In the genomic region with DNA sequence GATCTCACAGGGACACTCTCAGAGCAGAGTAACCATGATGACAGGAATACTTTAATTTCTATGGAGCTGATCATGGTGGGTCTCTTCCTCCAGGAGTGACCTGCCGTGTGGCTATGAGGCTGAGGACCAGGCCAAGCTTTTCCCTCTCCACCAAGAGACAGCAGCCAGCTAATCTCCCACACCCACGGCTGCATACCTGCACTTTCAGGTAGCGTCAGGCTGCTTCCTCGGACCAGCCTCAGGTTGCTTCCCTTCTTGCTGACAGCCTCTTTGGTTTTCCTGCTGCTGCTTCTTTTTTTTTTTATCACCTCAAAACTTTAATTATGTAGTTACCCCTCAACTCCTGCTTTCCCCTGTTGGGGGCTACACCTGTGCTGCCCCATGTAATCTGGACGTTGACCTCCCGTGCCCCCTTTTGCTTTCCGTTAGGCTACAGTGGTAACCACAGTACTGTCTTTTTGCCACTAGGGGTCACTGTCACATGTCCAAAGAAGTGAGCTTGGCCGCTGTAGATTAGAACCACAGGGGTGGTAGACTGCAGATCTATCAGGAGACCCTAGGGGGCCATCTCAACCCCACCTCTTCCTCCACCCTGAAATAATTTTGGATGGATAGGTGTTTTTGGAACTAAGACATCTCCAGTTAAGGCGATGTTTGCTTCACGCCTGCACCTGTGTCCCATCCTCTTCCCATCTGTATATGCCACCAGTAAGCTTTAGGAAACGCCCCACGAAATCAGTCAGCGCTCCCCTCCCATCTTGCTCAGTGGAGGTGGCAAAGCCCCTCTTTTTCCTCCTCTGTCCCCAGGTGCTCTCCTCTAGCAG, we compare ENCODE assay signal across 8 cellular contexts. TPM values are rescaled to one million over a fixed set of nuclear protein-coding genes. Genes with fewer than 3 reads are reported as not detected.
A peak's percentile ranks its signal among the peaks of the same experiment; 100 is the strongest.
DNase-seq lines count a peak whose midpoint lies in the region; ATAC-seq and TF ChIP-seq lines count a peak whose summit lies in the region.

No MANE protein-coding gene starts in this region.

- peak; percentile 50 for DNase-seq in DMS153 treated with DMSO at 0.1 percent for 48 hours (lab: John Stamatoyannopoulos, UW; ENCODE audit: unreplicated experiment)
- DNase-seq in HT1080 (ENCODE audit: low read depth): peak; percentile 61
- peak; percentile 55 to 79 for DNase-seq in NOMO-1 (lab: John Stamatoyannopoulos, UW; ENCODE audit: unreplicated experiment in 2 of 2)
- peak; percentile 21 to 42 for DNase-seq in activated CD8-positive, alpha-beta memory T cell treated with anti-CD3 and anti-CD28 coated beads for 1 hour (ENCODE audit: extremely low read depth in 1 of 2, low read depth in 1 of 2)
- peak; percentile 95 for DNase-seq in endodermal cell
- DNase-seq in middle frontal gyrus (ENCODE audit: extremely low spot score, low spot score): peak; percentile 64
- DNase-seq in stimulated activated CD8-positive, alpha-beta memory T cell treated with anti-CD3 and anti-CD28 coated beads, Interleukin-7, amount 100 ng/mL, for 4 hours (ENCODE audit: low read depth in 2 of 2): peak; percentile 39 to 55

- H3K27ac ChIP-seq in endodermal cell (ENCODE audit: low read depth, low read length): no peak overlapping the region

- H3K27ac Mint-ChIP-seq in endodermal cell: no peak overlapping the region

- peaks cover 4% of the 10 kb centered on the region for H3K27me3 Mint-ChIP-seq in endodermal cell (ENCODE audit: insufficient read depth)

- peak; percentile 98 for TF ChIP-seq CTCF in endodermal cell (conservative IDR thresholded peaks at IDR 0.05)

- H3K4me3 ChIP-seq in endodermal cell (ENCODE audit: low read length): no peak overlapping the region

- no peaks in the 10 kb centered on the region for H3K9me3 Mint-ChIP-seq in endodermal cell

- no peak overlapping the region for H3K9ac ChIP-seq in endodermal cell (ENCODE audit: extremely low read depth, low read length, poor library complexity, severe bottlenecking)

- no peak overlapping the region for H3K4me3 Mint-ChIP-seq in endodermal cell

- WGBS in endodermal cell (ENCODE audit: insufficient coverage in 1 of 2, insufficient read length in 1 of 2), 2 experiments: 61 to 80% methylated on average over 11 to 13 of the region's 13 CpGs

- no peaks in the 10 kb centered on the region for H3K9me3 ChIP-seq in endodermal cell (ENCODE audit: control insufficient read depth, low read length)

- peak; percentile 94 for ATAC-seq in GM21447 (IDR thresholded peaks at IDR 0.05; ENCODE audit: unreplicated experiment)

- H3K4me1 ChIP-seq in endodermal cell (ENCODE audit: control insufficient read depth, insufficient read depth, low read length): no peaks in the 10 kb centered on the region

- H3K27me3 ChIP-seq in endodermal cell (ENCODE audit: control insufficient read depth, insufficient read depth, low read length, poor library complexity, severe bottlenecking): peaks cover 55% of the 10 kb centered on the region

- peaks cover 8% of the 10 kb centered on the region for H3K4me1 Mint-ChIP-seq in endodermal cell

- peaks cover 16% of the 10 kb centered on the region for H3K36me3 Mint-ChIP-seq in endodermal cell (ENCODE audit: low read depth)

- H3K36me3 ChIP-seq in endodermal cell (ENCODE audit: control insufficient read depth, insufficient read depth, low read length): no peaks in the 10 kb centered on the region

RNA-seq across cellular contexts. Expression of a gene that starts 7.8 kb away (rescaled TPM):
- 21.3 and 27.5 TPM in 2 replicates for total RNA-seq in HT1080 (2014; rRNA removed; shearing (Covaris generic))
- polyA plus RNA-seq in HT1080 (2015; cell fraction: cytosol; rRNA removed): 34.4 and 40.7 TPM in 2 replicates
- 30.4 and 31.2 TPM in 2 replicates for polyA plus RNA-seq in HT1080 (2015; cell fraction: nucleus; rRNA removed)
- total RNA-seq in endodermal cell: 10 to 100 TPM; 40.9 to 45.5 TPM
- 20.1 TPM for polyA plus RNA-seq in endodermal cell (2013, experiment 1 of 2)
- 19.4 TPM for polyA plus RNA-seq in endodermal cell (2013, experiment 2 of 2)

RNA-seq across cellular contexts. Expression of a gene that starts 21.4 kb away (rescaled TPM):
- total RNA-seq in HT1080 (2014; rRNA removed; shearing (Covaris generic)): 11.3 and 16.7 TPM in 2 replicates
- polyA plus RNA-seq in HT1080 (2015; cell fraction: cytosol; rRNA removed): 14.8 and 15.8 TPM in 2 replicates
- 61.9 and 62.3 TPM in 2 replicates for polyA plus RNA-seq in HT1080 (2015; cell fraction: nucleus; rRNA removed)
- 10 to 100 TPM; 59.6 to 62.6 TPM for total RNA-seq in endodermal cell
- 103 TPM for polyA plus RNA-seq in endodermal cell (2013, experiment 1 of 2)
- 88.7 TPM for polyA plus RNA-seq in endodermal cell (2013, experiment 2 of 2)

RNA-seq across cellular contexts. Expression of a gene that starts 28.0 kb away (rescaled TPM):
- total RNA-seq in HT1080 (2014; rRNA removed; shearing (Covaris generic)): 5.7 and 6.0 TPM in 2 replicates
- polyA plus RNA-seq in HT1080 (2015; cell fraction: cytosol; rRNA removed): 10.1 and 14.6 TPM in 2 replicates
- 36.1 and 42.3 TPM in 2 replicates for polyA plus RNA-seq in HT1080 (2015; cell fraction: nucleus; rRNA removed)
- 10 to 100 TPM; 12.7 to 20.1 TPM for total RNA-seq in endodermal cell
- polyA plus RNA-seq in endodermal cell (2013, experiment 1 of 2): 45.1 TPM
- polyA plus RNA-seq in endodermal cell (2013, experiment 2 of 2): 39.1 TPM

RNA-seq across cellular contexts. Expression of a gene that starts 33.4 kb away (rescaled TPM):
- total RNA-seq in HT1080 (2014; rRNA removed; shearing (Covaris generic)): not detected in 2 replicates
- not detected in 2 replicates for polyA plus RNA-seq in HT1080 (2015; cell fraction: cytosol; rRNA removed)
- polyA plus RNA-seq in HT1080 (2015; cell fraction: nucleus; rRNA removed): 0.06 TPM in 1 of 2 replicates, not detected in the other
- total RNA-seq in endodermal cell: 1 to 10 TPM; 2.3 to 4.5 TPM
- polyA plus RNA-seq in endodermal cell (2013, experiment 1 of 2): 17.2 TPM
- 14.5 TPM for polyA plus RNA-seq in endodermal cell (2013, experiment 2 of 2)

RNA-seq across cellular contexts. Expression of a gene that starts 36.2 kb away (rescaled TPM):
- 79.5 and 87.1 TPM in 2 replicates for total RNA-seq in HT1080 (2014; rRNA removed; shearing (Covaris generic))
- 158 and 177 TPM in 2 replicates for polyA plus RNA-seq in HT1080 (2015; cell fraction: cytosol; rRNA removed)
- 152 and 164 TPM in 2 replicates for polyA plus RNA-seq in HT1080 (2015; cell fraction: nucleus; rRNA removed)
- 100 to 1,000 TPM; 110 to 114 TPM for total RNA-seq in endodermal cell
- polyA plus RNA-seq in endodermal cell (2013, experiment 1 of 2): 164 TPM
- polyA plus RNA-seq in endodermal cell (2013, experiment 2 of 2): 157 TPM

Comparison
In these comparisons a context has a peak if more than half of its experiments do, and no peak if none do; other contexts are left out.
1. DNase-seq: peak in every context shown above with its lines; median percentile 95 in endodermal cell; 67 in NOMO-1; 64 in middle frontal gyrus; 61 in HT1080; 50 in DMS153 treated with DMSO at 0.1 percent for 48 hours; 47 in stimulated activated CD8-positive, alpha-beta memory T cell treated with anti-CD3 and anti-CD28 coated beads, Interleukin-7, amount 100 ng/mL, for 4 hours; 32 in activated CD8-positive, alpha-beta memory T cell treated with anti-CD3 and anti-CD28 coated beads for 1 hour.